In the genomic region with DNA sequence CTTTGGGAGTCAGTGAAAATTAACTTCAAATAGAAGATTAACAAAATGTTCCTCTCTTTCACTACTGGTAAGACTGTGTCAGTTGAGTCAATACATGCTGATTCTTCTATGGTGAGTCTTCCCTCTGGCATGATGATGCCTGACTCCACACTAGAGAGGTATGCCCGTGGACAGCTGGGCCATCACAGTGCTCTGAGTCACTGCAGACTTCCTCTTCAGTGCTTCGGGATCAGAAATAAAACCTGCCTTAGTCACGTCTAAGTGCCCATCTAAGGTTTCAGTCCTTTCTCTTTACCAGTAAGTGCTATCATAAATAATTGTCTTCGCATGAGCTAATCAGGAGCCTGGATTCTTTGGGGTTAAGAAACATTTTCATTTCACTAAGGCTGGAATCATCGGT, we compare ENCODE assay signal across 1 cellular context.
TF ChIP-seq lines count a peak whose summit lies in the region.

No MANE protein-coding gene starts in this region.

TF ChIP-seq in HCT116, 20 proteins besides CTCF, POLR2A, EP300 and RAD21 (continued from another document):
- TF ChIP-seq SIN3A (IDR thresholded peaks at IDR 0.05; ENCODE audit: low read depth), result peak; percentile 79; the same call in 1 of the 2 replicates
TF ChIP-seq in HCT116: peak in this region for 10.
